Comparison of ENCODE assay signal across 26 cellular contexts in the genomic region with DNA sequence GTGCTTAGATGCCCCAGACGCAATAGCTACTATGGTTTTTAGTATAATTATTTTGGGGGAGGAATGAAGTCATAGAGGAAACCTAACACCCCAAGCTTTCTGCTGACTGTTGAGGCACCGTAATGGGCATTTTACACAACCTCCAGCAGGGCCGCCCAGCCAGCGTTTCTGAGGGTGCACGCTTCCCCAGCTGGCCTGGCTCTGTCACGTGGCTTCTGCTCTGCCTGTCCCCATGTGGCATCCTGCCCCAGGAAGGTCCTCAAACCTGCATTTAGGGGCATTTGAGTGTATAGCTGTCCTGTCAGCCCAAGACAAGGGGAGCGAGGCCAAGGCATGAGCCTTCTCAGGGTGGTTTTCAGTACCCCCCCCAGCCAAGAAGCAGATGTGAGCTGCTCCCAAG. TPM values are rescaled to one million over a fixed set of nuclear protein-coding genes. Genes with fewer than 3 reads are reported as not detected.
"Had no signal": no experiment of that assay in that cellular context is flagged by ENCODE, and none has a peak within 500 bp of the region (broad histone marks: within the 10 kb centered on the region; RNA-seq: fewer than 3 reads in every experiment).

No MANE protein-coding gene starts in this region.

- H3K4me2 ChIP-seq: hepatocyte, neural progenitor cell had no signal

- H3K36me3 ChIP-seq: esophagus squamous epithelium, gastrocnemius medialis, left lung, neural progenitor cell, prostate gland, spleen, suprapubic skin, transverse colon, vagina had no signal

- H2AFZ ChIP-seq: hepatocyte, neural progenitor cell had no signal

- H3K9ac ChIP-seq: neural progenitor cell had no signal

- H3K79me2 ChIP-seq: hepatocyte had no signal

- H3K4me1 ChIP-seq: gastrocnemius medialis, left lung, neural progenitor cell, prostate gland, suprapubic skin, vagina had no signal

- H3K4me3 ChIP-seq: esophagus squamous epithelium, gastrocnemius medialis, hepatocyte, left lung, mucosa of descending colon, neural progenitor cell, prostate gland, skin epidermis, spleen, suprapubic skin, transverse colon, vagina had no signal

- H3K9me3 ChIP-seq: esophagus squamous epithelium, gastrocnemius medialis, left lung, mucosa of descending colon, prostate gland, spleen, suprapubic skin, transverse colon, vagina had no signal

- FAIRE-seq: colon, endothelial cell of umbilical vein, kidney had no signal

- H3K27ac ChIP-seq: esophagus squamous epithelium, gastrocnemius medialis, hepatocyte, left lung, neural progenitor cell, prostate gland, skin epidermis, spleen, suprapubic skin, transverse colon, vagina had no signal

- H3K27me3 ChIP-seq: esophagus squamous epithelium, gastrocnemius medialis, hepatocyte, left lung, neural progenitor cell, spleen, suprapubic skin, transverse colon, vagina had no signal

- DNase-seq: effector memory CD4-positive, alpha-beta T cell; esophagus squamous epithelium; foreskin fibroblast; gastrocnemius medialis; head of caudate nucleus; kidney; left lung; mesenchymal stem cell; mucosa of descending colon; naive B cell; nucleus accumbens; right cardiac atrium; spleen; stimulated activated CD4-positive, alpha-beta T cell treated with anti-CD3 and anti-CD28 coated beads, Interleukin-4, amount 100 ng/mL, for 4 hours; stimulated activated naive B cell treated with anti-CD40 and anti-IgM and Interleukin-4, amounts not matched to agents 10 μg/mL and 1 μg/mL and 100 μg/mL, for 72 hours; transverse colon had no signal

- ATAC-seq: gastrocnemius medialis; left lung; mucosa of descending colon; natural killer cell treated with Interleukin-12 subunit alpha and Interleukin-12 subunit beta and Interleukin-15 and Interleukin-18, amount 100 ng/mL, for 72 hours; stimulated activated naive B cell treated with anti-CD40 and anti-IgM and Interleukin-4, amounts not matched to agents 10 μg/mL and 1 μg/mL and 100 μg/mL, for 72 hours had no signal

RNA-seq across cellular contexts. Expression of gene NEK2, which starts 10.4 kb away (rescaled TPM):
- total RNA-seq: gastrocnemius medialis, ureter had no signal
- polyA plus RNA-seq: right cardiac atrium had no signal
